Comparison of ENCODE assay signal across 27 cellular contexts in genomic region chr10:17802966-17803365, GRCh38. TPM values are rescaled to one million over a fixed set of nuclear protein-coding genes. Genes with fewer than 3 reads are reported as not detected.
DNase-seq lines count a peak whose midpoint lies in the region; ATAC-seq, FAIRE-seq and TF ChIP-seq lines count a peak whose summit lies in the region.
"Had no signal": no experiment of that assay in that cellular context is flagged by ENCODE, and none has a peak within 500 bp of the region (broad histone marks: within the 10 kb centered on the region; RNA-seq: fewer than 3 reads in every experiment).

No MANE protein-coding gene starts in this region.

- H3K4me1 ChIP-seq in endothelial cell of umbilical vein (ENCODE audit: control insufficient read depth, extremely low read depth, insufficient read depth, low read length) (peaks cover 10% of the 10 kb centered on the region), testis (peaks cover 10% of the 10 kb centered on the region)
- H3K4me1 ChIP-seq: psoas muscle had no signal

- intact Hi-C loops in left cardiac atrium (cut with DNase I) = no loop called here
- intact Hi-C loops in Right ventricle myocardium superior (cut with DNase I) = no loop called here
- intact Hi-C loops in endothelial cell of umbilical vein (cut with micrococcal nuclease) = loop anchor here (1.0 kb wide), 1 partner anchor 20 kb away; no protein-coding TSS in a partner anchor
- intact Hi-C loops in testis (cut with DNase I; ENCODE audit: low total_unique reads) = no loop called here
- intact Hi-C loops in activated T-helper 2 cell treated with anti-CD3 and anti-CD28 coated beads, Interferon-gamma antibody, Interleukin-2, Interleukin-4, amounts not matched to agents 10 μg/mL and 5 μg/mL and 100 μg/mL, durations not matched to agents 14 hours and 24 hours and 36 hours (cut with micrococcal nuclease) = no loop called here

- no peak for TF ChIP-seq POLR2A in endothelial cell of umbilical vein (IDR thresholded peaks at IDR 0.05; ENCODE audit: low read depth, low read length)
- TF ChIP-seq POLR2A in testis (IDR thresholded peaks at IDR 0.05) = no peak

- H3K9me3 ChIP-seq in endothelial cell of umbilical vein (replicated peaks; ENCODE audit: control insufficient read depth, insufficient read depth, low read length) (no peaks in the 10 kb centered on the region), testis (no peaks in the 10 kb centered on the region)

- dilution Hi-C loops in endothelial cell of umbilical vein (cut with MboI; ENCODE audit: extremely low pct_ligation_motif_present, low sequenced_read_pairs) = no loop called here

- H3K4me3 ChIP-seq in endothelial cell of umbilical vein (replicated peaks in 1 of 3; ENCODE audit: insufficient read depth in 1 of 3, low read depth in 1 of 3, low read length in 3 of 3) = no peak overlapping the region
- no peak overlapping the region for H3K4me3 ChIP-seq in testis
- H3K4me3 ChIP-seq: psoas muscle, skin epidermis had no signal

- peak overlapping the region; percentile 27 for H3K4me2 ChIP-seq in endothelial cell of umbilical vein (ENCODE audit: insufficient read depth, low read length)

- CTCF ChIA-PET in RWPE1 (lab: Yijun Ruan, JAX) = no interaction called here
- CTCF ChIA-PET in endothelial cell of umbilical vein (lab: Charles Lee) = interaction anchor here (0.6 to 1.3 kb wide), 4 partner anchors 11 to 68 kb away, joined by 3 to 4 read pairs (median 3); no protein-coding TSS in a partner anchor

- no peaks in the 10 kb centered on the region for H3K79me2 ChIP-seq in endothelial cell of umbilical vein (ENCODE audit: control insufficient read depth, insufficient read depth, low read length)

- H3K4me3 Mint-ChIP-seq in stimulated activated naive CD8-positive, alpha-beta T cell treated with anti-CD3 and anti-CD28 coated beads, Interleukin-15, amount 100 ng/mL, for 72 hours = peak overlapping the region in 1 of 2 donors; percentile 54
- no peak overlapping the region for H3K4me3 Mint-ChIP-seq in activated T-helper 2 cell treated with anti-CD3 and anti-CD28 coated beads, Interferon-gamma antibody, Interleukin-2, Interleukin-4, amounts not matched to agents 10 μg/mL and 5 μg/mL and 100 μg/mL, durations not matched to agents 14 hours and 24 hours and 36 hours (ENCODE audit: low read depth)
- H3K4me3 Mint-ChIP-seq: activated naive CD4-positive, alpha-beta T cell treated with anti-CD3 and anti-CD28 coated beads, Interleukin-2, amount 10 ng/mL, durations not matched to agents 7 days and 5 days; activated T-cell treated with anti-CD3 and anti-CD28 coated beads, Interleukin-2, amount 50 U/mL, for 4 hours; mesothelial cell of epicardium; naive B cell; type B pancreatic cell had no signal

- H3K27ac ChIP-seq in RWPE1 (no peak overlapping the region), endothelial cell of umbilical vein (ENCODE audit: insufficient read depth, low read depth, low read length) (peak overlapping the region; percentile 40), testis (peak overlapping the region in 1 of 2 donors; percentile 8)
- H3K27ac ChIP-seq: psoas muscle, skin epidermis had no signal

- FAIRE-seq in endothelial cell of umbilical vein (lab: Jason Lieb, UNC) = peak; percentile 87
- FAIRE-seq: HTR-8/SVneo had no signal

- H3K4me1 Mint-ChIP-seq in stimulated activated naive CD8-positive, alpha-beta T cell treated with anti-CD3 and anti-CD28 coated beads, Interleukin-15, amount 100 ng/mL, for 72 hours = peaks cover 24% of the 10 kb centered on the region
- H3K4me1 Mint-ChIP-seq in activated T-helper 2 cell treated with anti-CD3 and anti-CD28 coated beads, Interferon-gamma antibody, Interleukin-2, Interleukin-4, amounts not matched to agents 10 μg/mL and 5 μg/mL and 100 μg/mL, durations not matched to agents 14 hours and 24 hours and 36 hours (ENCODE audit: low read depth) = no peaks in the 10 kb centered on the region
- H3K4me1 Mint-ChIP-seq: activated naive CD4-positive, alpha-beta T cell treated with anti-CD3 and anti-CD28 coated beads, Interleukin-2, amount 10 ng/mL, durations not matched to agents 7 days and 5 days; mesothelial cell of epicardium had no signal

- H4K20me1 ChIP-seq in endothelial cell of umbilical vein (replicated peaks; ENCODE audit: control insufficient read depth, extremely low read depth, insufficient read depth, low read length) = no peaks in the 10 kb centered on the region

- H3K27me3 ChIP-seq in endothelial cell of umbilical vein (ENCODE audit: control insufficient read depth in 2 of 2, insufficient read depth in 2 of 2, low read length in 2 of 2) (no peaks in the 10 kb centered on the region), testis (no peaks in the 10 kb centered on the region)

- POLR2A ChIA-PET in RWPE1 (lab: Yijun Ruan, JAX; ENCODE audit: low non-redundant PET) (no interaction called here), endothelial cell of umbilical vein (lab: Charles Lee) (no interaction called here)

- DNase-seq in left cardiac atrium (no peak), Right ventricle myocardium superior (no peak), RWPE1 (ENCODE audit: low spot score) (peak; percentile 10), endothelial cell of umbilical vein (ENCODE audit: low read depth, low spot score) (peak; percentile 80), testis (no peak)
- DNase-seq in stimulated activated naive CD8-positive, alpha-beta T cell treated with anti-CD3 and anti-CD28 coated beads, Interleukin-15, amount 100 ng/mL, for 72 hours = no peak
- no peak for DNase-seq in activated T-helper 2 cell treated with anti-CD3 and anti-CD28 coated beads, Interferon-gamma antibody, Interleukin-2, Interleukin-4, amounts not matched to agents 10 μg/mL and 5 μg/mL and 100 μg/mL, durations not matched to agents 14 hours and 24 hours and 36 hours (ENCODE audit: low spot score)
- DNase-seq: ACHN; activated CD4-positive, alpha-beta T cell treated with anti-CD3 and anti-CD28 coated beads for 4 hours; activated naive CD4-positive, alpha-beta T cell treated with anti-CD3 and anti-CD28 coated beads, Interleukin-2, amount 10 ng/mL, durations not matched to agents 7 days and 5 days; activated T-cell treated with anti-CD3 and anti-CD28 coated beads, Interleukin-2, amount 50 U/mL, for 4 hours; amygdala; islet precursor cell; KG1; left ventricle myocardium superior; naive B cell; NCI-H146; psoas muscle had no signal

- WGBS in testis, 2 donors = 22 to 24% methylated on average over 1 of the region's 1 CpG

- no peak overlapping the region for H3K9ac ChIP-seq in endothelial cell of umbilical vein (replicated peaks; ENCODE audit: extremely low read depth, insufficient read depth, low read length)

- peak; percentile 23 to 82 for ATAC-seq in left cardiac atrium
- no peak for ATAC-seq in Right ventricle myocardium superior (ENCODE audit: poor library complexity)
- peak; percentile 75 for ATAC-seq in stimulated activated naive CD8-positive, alpha-beta T cell treated with anti-CD3 and anti-CD28 coated beads, Interleukin-15, amount 100 ng/mL, for 72 hours
- ATAC-seq in GM21723 (IDR thresholded peaks at IDR 0.05; ENCODE audit: unreplicated experiment) = no peak
- ATAC-seq: left ventricle myocardium superior, psoas muscle, SK-N-SH treated with all-trans-retinoic acid at 6 μM for 48 hours had no signal

- TF ChIP-seq CTCF in RWPE1 (conservative IDR thresholded peaks at IDR 0.05; ENCODE audit: low read depth) (no peak), endothelial cell of umbilical vein (IDR thresholded peaks at IDR 0.05; ENCODE audit: extremely low read depth in 1 of 2, insufficient read depth in 1 of 2, low read depth in 1 of 2, low read length in 2 of 2) (no peak), testis (IDR thresholded peaks at IDR 0.05) (no peak)

- no peaks in the 10 kb centered on the region for H3K9me3 Mint-ChIP-seq in stimulated activated naive CD8-positive, alpha-beta T cell treated with anti-CD3 and anti-CD28 coated beads, Interleukin-15, amount 100 ng/mL, for 72 hours
- no peaks in the 10 kb centered on the region for H3K9me3 Mint-ChIP-seq in activated T-helper 2 cell treated with anti-CD3 and anti-CD28 coated beads, Interferon-gamma antibody, Interleukin-2, Interleukin-4, amounts not matched to agents 10 μg/mL and 5 μg/mL and 100 μg/mL, durations not matched to agents 14 hours and 24 hours and 36 hours
- H3K9me3 Mint-ChIP-seq: activated naive CD4-positive, alpha-beta T cell treated with anti-CD3 and anti-CD28 coated beads, Interleukin-2, amount 10 ng/mL, durations not matched to agents 7 days and 5 days; activated T-cell treated with anti-CD3 and anti-CD28 coated beads, Interleukin-2, amount 50 U/mL, for 4 hours; type B pancreatic cell had no signal

- H3K27me3 Mint-ChIP-seq in stimulated activated naive CD8-positive, alpha-beta T cell treated with anti-CD3 and anti-CD28 coated beads, Interleukin-15, amount 100 ng/mL, for 72 hours = peaks cover 12% of the 10 kb centered on the region
- no peaks in the 10 kb centered on the region for H3K27me3 Mint-ChIP-seq in activated T-helper 2 cell treated with anti-CD3 and anti-CD28 coated beads, Interferon-gamma antibody, Interleukin-2, Interleukin-4, amounts not matched to agents 10 μg/mL and 5 μg/mL and 100 μg/mL, durations not matched to agents 14 hours and 24 hours and 36 hours (ENCODE audit: low read depth)
- H3K27me3 Mint-ChIP-seq: naive B cell had no signal

- no peaks in the 10 kb centered on the region for H3K36me3 Mint-ChIP-seq in activated T-helper 2 cell treated with anti-CD3 and anti-CD28 coated beads, Interferon-gamma antibody, Interleukin-2, Interleukin-4, amounts not matched to agents 10 μg/mL and 5 μg/mL and 100 μg/mL, durations not matched to agents 14 hours and 24 hours and 36 hours (ENCODE audit: low read depth)
- H3K36me3 Mint-ChIP-seq: activated naive CD4-positive, alpha-beta T cell treated with anti-CD3 and anti-CD28 coated beads, Interleukin-2, amount 10 ng/mL, durations not matched to agents 7 days and 5 days; mesothelial cell of epicardium; naive B cell; type B pancreatic cell had no signal

- H2AFZ ChIP-seq in endothelial cell of umbilical vein (ENCODE audit: low read depth, low read length) = no peak overlapping the region

- peak overlapping the region; percentile 22 to 71 for H3K27ac Mint-ChIP-seq in stimulated activated naive CD8-positive, alpha-beta T cell treated with anti-CD3 and anti-CD28 coated beads, Interleukin-15, amount 100 ng/mL, for 72 hours
- no peak overlapping the region for H3K27ac Mint-ChIP-seq in activated T-helper 2 cell treated with anti-CD3 and anti-CD28 coated beads, Interferon-gamma antibody, Interleukin-2, Interleukin-4, amounts not matched to agents 10 μg/mL and 5 μg/mL and 100 μg/mL, durations not matched to agents 14 hours and 24 hours and 36 hours
- H3K27ac Mint-ChIP-seq: activated naive CD4-positive, alpha-beta T cell treated with anti-CD3 and anti-CD28 coated beads, Interleukin-2, amount 10 ng/mL, durations not matched to agents 7 days and 5 days; mesothelial cell of epicardium; naive B cell; type B pancreatic cell had no signal

- no peaks in the 10 kb centered on the region for H3K36me3 ChIP-seq in endothelial cell of umbilical vein (ENCODE audit: control insufficient read depth in 2 of 2, extremely low read depth in 1 of 2, insufficient read depth in 2 of 2, low read length in 2 of 2)
- H3K36me3 ChIP-seq in testis (ENCODE audit: low read depth, missing control alignments) = no peaks in the 10 kb centered on the region

- no TSS peak for BruUV-seq in endothelial cell of umbilical vein (replicated peaks; lab: Mats Ljungman, UMichigan)

- H3K9me1 ChIP-seq in endothelial cell of umbilical vein (replicated peaks; ENCODE audit: control insufficient read depth, extremely low read depth, insufficient read depth, low read length) = no peaks in the 10 kb centered on the region

RNA-seq across cellular contexts. Expression of gene MRC1, which starts 6.2 kb away (rescaled TPM):
- 10 to 100 TPM; 52.1 to 82.5 TPM for total RNA-seq in left cardiac atrium
- 27.0 TPM for total RNA-seq in Right ventricle myocardium superior
- total RNA-seq in endothelial cell of umbilical vein = 0.12 and 0.13 TPM in 2 replicates
- 0.03 and 0.05 TPM in 2 replicates for polyA plus RNA-seq in endothelial cell of umbilical vein
- 0.04 TPM in 2 replicates for polyA plus RNA-seq in endothelial cell of umbilical vein (2011; cell fraction: cytosol; rRNA removed)
- polyA plus RNA-seq in endothelial cell of umbilical vein (2011; cell fraction: nucleus; rRNA removed) = 0.07 and 0.11 TPM in 2 replicates
- polyA plus RNA-seq in endothelial cell of umbilical vein (2012) = 0.07 TPM in 1 of 2 replicates, not detected in the other
- polyA minus RNA-seq in endothelial cell of umbilical vein = 0.13 and 0.32 TPM in 2 replicates
- polyA minus RNA-seq in endothelial cell of umbilical vein (2011; cell fraction: cytosol; rRNA and poly(A)+ RNA removed) = not detected
- polyA minus RNA-seq in endothelial cell of umbilical vein (2011; cell fraction: nucleus; rRNA and poly(A)+ RNA removed) = 0.14 TPM in 1 of 2 replicates, not detected in the other
- 10 to 100 TPM; 17.3 to 29.5 TPM for total RNA-seq in testis
- 20.4 TPM for polyA plus RNA-seq in testis (ENCODE audit: insufficient read depth, low read depth, low replicate concordance)
- total RNA-seq in activated T-helper 2 cell treated with anti-CD3 and anti-CD28 coated beads, Interferon-gamma antibody, Interleukin-2, Interleukin-4, amounts not matched to agents 10 μg/mL and 5 μg/mL and 100 μg/mL, durations not matched to agents 14 hours and 24 hours and 36 hours = not detected in 2 replicates
- total RNA-seq: fibroblast of lung; mesothelial cell of epicardium; T-helper 2 cell treated with Interferon-gamma antibody and Interleukin-4, amounts not matched to agents 100 ng/mL and 5 ng/mL, for 36 hours had no signal
- polyA plus RNA-seq: BJ had no signal

RNA-seq across cellular contexts. Expression of gene TMEM236, which starts 51.0 kb away (rescaled TPM):
- total RNA-seq in left cardiac atrium = under 1 TPM; 0.71 to 0.94 TPM
- total RNA-seq in Right ventricle myocardium superior = 0.43 TPM
- 0.24 TPM in 1 of 2 replicates, not detected in the other for total RNA-seq in endothelial cell of umbilical vein
- polyA plus RNA-seq in endothelial cell of umbilical vein = 0.19 and 0.29 TPM in 2 replicates
- 0.28 and 0.31 TPM in 2 replicates for polyA plus RNA-seq in endothelial cell of umbilical vein (2011; cell fraction: cytosol; rRNA removed)
- polyA plus RNA-seq in endothelial cell of umbilical vein (2011; cell fraction: nucleus; rRNA removed) = 0.21 and 0.28 TPM in 2 replicates
- polyA plus RNA-seq in endothelial cell of umbilical vein (2012) = not detected in 2 replicates
- 0.29 and 0.30 TPM in 2 replicates for polyA minus RNA-seq in endothelial cell of umbilical vein
- not detected for polyA minus RNA-seq in endothelial cell of umbilical vein (2011; cell fraction: cytosol; rRNA and poly(A)+ RNA removed)
- 0.24 and 0.29 TPM in 2 replicates for polyA minus RNA-seq in endothelial cell of umbilical vein (2011; cell fraction: nucleus; rRNA and poly(A)+ RNA removed)
- total RNA-seq in testis = under 1 TPM; 0.43 to 0.47 TPM
- polyA plus RNA-seq in testis (ENCODE audit: insufficient read depth, low read depth, low replicate concordance) = 0.49 TPM
- total RNA-seq in activated T-helper 2 cell treated with anti-CD3 and anti-CD28 coated beads, Interferon-gamma antibody, Interleukin-2, Interleukin-4, amounts not matched to agents 10 μg/mL and 5 μg/mL and 100 μg/mL, durations not matched to agents 14 hours and 24 hours and 36 hours = 0.07 TPM in 1 of 2 replicates, not detected in the other

Comparison
In these comparisons a context has a peak if more than half of its experiments do, and no peak if none do; other contexts are left out.
1. ATAC-seq: peak in left cardiac atrium (2 of 2) and stimulated activated naive CD8-positive, alpha-beta T cell treated with anti-CD3 and anti-CD28 coated beads, Interleukin-15, amount 100 ng/mL, for 72 hours (single experiment); none in Right ventricle myocardium superior (single experiment) and GM21723 (single experiment).
2. DNase-seq: peak in RWPE1 (single experiment) and endothelial cell of umbilical vein (single experiment); none in left cardiac atrium (single experiment), Right ventricle myocardium superior (single experiment), stimulated activated naive CD8-positive, alpha-beta T cell treated with anti-CD3 and anti-CD28 coated beads, Interleukin-15, amount 100 ng/mL, for 72 hours (0 of 2), testis (single experiment) and activated T-helper 2 cell treated with anti-CD3 and anti-CD28 coated beads, Interferon-gamma antibody, Interleukin-2, Interleukin-4, amounts not matched to agents 10 μg/mL and 5 μg/mL and 100 μg/mL, durations not matched to agents 14 hours and 24 hours and 36 hours (single experiment).
3. RNA of gene MRC1, which starts 6.2 kb away (total RNA-seq): 52.1 to 82.5 TPM in left cardiac atrium, 17.3 to 29.5 TPM in testis and 27.0 TPM in Right ventricle myocardium superior (single experiment); 0.12 to 0.13 TPM in endothelial cell of umbilical vein and not detected in activated T-helper 2 cell treated with anti-CD3 and anti-CD28 coated beads, Interferon-gamma antibody, Interleukin-2, Interleukin-4, amounts not matched to agents 10 μg/mL and 5 μg/mL and 100 μg/mL, durations not matched to agents 14 hours and 24 hours and 36 hours; every median in the first group is over 10 times any median in the second.